Comparison of ENCODE assay signal across 2 cellular contexts in genomic region chr2:198717451-198717850, GRCh38.
TF ChIP-seq lines count a peak whose summit lies in the region.

No MANE protein-coding gene starts in this region.

TF ChIP-seq in HepG2, 621 proteins besides CTCF, POLR2A, EP300 and RAD21:
- TF ChIP-seq KDM5B (CRISPR knock-in tag; IDR thresholded peaks at IDR 0.05; ENCODE audit: borderline replicate concordance) (no peak), ATF3 (CRISPR knock-in tag; IDR thresholded peaks at IDR 0.05) (no peak), PRMT3 (CRISPR knock-in tag; IDR thresholded peaks at IDR 0.05; ENCODE audit: borderline replicate concordance, low read depth) (no peak), ZNF629 (CRISPR knock-in tag; conservative IDR thresholded peaks at IDR 0.05) (no peak), MNT (IDR thresholded peaks at IDR 0.05) (no peak), DDIT3 (CRISPR knock-in tag; IDR thresholded peaks at IDR 0.05) (no peak), MXI1 (IDR thresholded peaks at IDR 0.05; ENCODE audit: borderline replicate concordance, low read depth, low read length) (no peak), SATB2 (CRISPR knock-in tag; IDR thresholded peaks at IDR 0.05) (no peak), ZNF33A (CRISPR knock-in tag; IDR thresholded peaks at IDR 0.05; ENCODE audit: borderline replicate concordance) (no peak)

TF ChIP-seq in H1, 55 proteins besides CTCF, POLR2A, EP300 and RAD21:
- TF ChIP-seq USF2 (IDR thresholded peaks at IDR 0.05; ENCODE audit: low read length) (no peak), TAF7 (optimal IDR thresholded peaks at IDR 0.05; ENCODE audit: borderline replicate concordance, low read depth, low read length) (no peak), JUN (IDR thresholded peaks at IDR 0.05; ENCODE audit: low read depth, low read length) (no peak), ATF2 (IDR thresholded peaks at IDR 0.05; ENCODE audit: low read length) (no peak), GTF2F1 (IDR thresholded peaks at IDR 0.05; ENCODE audit: borderline replicate concordance, low read depth, low read length) (no peak), GABPA (IDR thresholded peaks at IDR 0.05; ENCODE audit: borderline replicate concordance, insufficient read depth, low read length) (no peak), FOSL1 (IDR thresholded peaks at IDR 0.05; ENCODE audit: insufficient read depth, low read depth, low read length) (no peak), MAX (IDR thresholded peaks at IDR 0.05) (no peak), EGR1 (IDR thresholded peaks at IDR 0.05; ENCODE audit: borderline replicate concordance, low read depth, low read length) (no peak), MAFK (IDR thresholded peaks at IDR 0.05; ENCODE audit: low read depth, low read length) (no peak)
